In genomic region chr9:98323051-98323830, GRCh38 we compare ENCODE assay signal across 27 cellular contexts.
A peak's percentile ranks its signal among the peaks of the same experiment; 100 is the strongest.
DNase-seq lines count a peak whose midpoint lies in the region; ATAC-seq and TF ChIP-seq lines count a peak whose summit lies in the region.
"Had no signal": no experiment of that assay in that cellular context is flagged by ENCODE, and none has a peak within 500 bp of the region (broad histone marks: within the 10 kb centered on the region; RNA-seq: fewer than 3 reads in every experiment).

No MANE protein-coding gene starts in this region.

- no peak overlapping the region for H3K9ac ChIP-seq in H9 (ENCODE audit: extremely low read depth, insufficient read length, low read length)
- H3K9ac ChIP-seq in endodermal cell (ENCODE audit: extremely low read depth, low read length, poor library complexity, severe bottlenecking), result no peak overlapping the region
- no peak overlapping the region for H3K9ac ChIP-seq in neuronal stem cell (ENCODE audit: low read depth, low read length, poor library complexity)

- no CpG with 5 or more reads among the region's 11 CpGs for WGBS in H9 (ENCODE audit: extremely low coverage, insufficient read length, low lambda C conversion rate)
- WGBS in endodermal cell (ENCODE audit: insufficient coverage in 1 of 2, insufficient read length in 1 of 2), 2 experiments, result 93 to 96% methylated on average over 7 to 11 of the region's 11 CpGs
- WGBS in neuronal stem cell (ENCODE audit: extremely low coverage in 2 of 2, insufficient read length in 2 of 2, insufficient replicate concordance in 1 of 2), 2 donors, result no CpG with 5 or more reads among the region's 11 CpGs

- H3K27ac Mint-ChIP-seq in H9 (peak overlapping the region in 1 of 3 experiments; percentile 52; a peak in 2 of 7 replicates), endodermal cell (no peak overlapping the region)
- H3K27ac Mint-ChIP-seq: activated CD4-positive, alpha-beta memory T cell treated with anti-CD3 and anti-CD28 coated beads, Interleukin-2, amount 10 ng/mL, durations not matched to agents 7 days and 5 days; activated naive CD4-positive, alpha-beta T cell treated with anti-CD3 and anti-CD28 coated beads, Interleukin-2, amount 50 U/mL, for 24 hours; GM23338; IgD-negative memory B cell; natural killer cell treated with Interleukin-12 subunit alpha and Interleukin-12 subunit beta and Interleukin-15 and Interleukin-18, amount 100 ng/mL, for 72 hours had no signal

- H2BK20ac ChIP-seq in H9 (ENCODE audit: low read depth, low read length, poor library complexity, severe bottlenecking), result no peak overlapping the region

- no peak overlapping the region for H3T11ph ChIP-seq in H9 (ENCODE audit: low read length)

- H4K91ac ChIP-seq in H9 (ENCODE audit: insufficient read length, low read depth, low read length) (no peak overlapping the region), neuronal stem cell (ENCODE audit: low read depth, low read length, poor library complexity) (no peak overlapping the region)

- H3K4me2 ChIP-seq in H9 (ENCODE audit: insufficient read depth, insufficient read length, low read length) (no peak overlapping the region), neuronal stem cell (ENCODE audit: insufficient read depth, low read length, poor library complexity, severe bottlenecking) (no peak overlapping the region)
- H3K4me2 ChIP-seq: GM23338, hepatocyte had no signal

- H3K36me3 ChIP-seq in endodermal cell (ENCODE audit: control insufficient read depth, insufficient read depth, low read length) (no peaks in the 10 kb centered on the region), neuronal stem cell (replicated peaks in 1 of 2; ENCODE audit: control insufficient read depth in 2 of 2, insufficient read depth in 2 of 2, low read length in 2 of 2) (no peaks in the 10 kb centered on the region)
- H3K36me3 ChIP-seq: gastroesophageal sphincter, Peyer's patch, thoracic aorta had no signal

- no peak for ATAC-seq in omental fat pad (ENCODE audit: low FRiP score)
- ATAC-seq: gastroesophageal sphincter; GM12878; GM23338; stimulated activated naive CD8-positive, alpha-beta T cell treated with anti-CD3 and anti-CD28 coated beads, Interleukin-15, Interleukin-2, amounts not matched to agents 100 U/mL and 50 U/mL, for 24 hours had no signal

- H2BK15ac ChIP-seq in H9 (ENCODE audit: low read depth, low read length), result no peak overlapping the region
- H2BK15ac ChIP-seq in neuronal stem cell (ENCODE audit: low read length), result peak overlapping the region; percentile 20

- no peaks in the 10 kb centered on the region for H4K20me1 ChIP-seq in H9 (ENCODE audit: control insufficient read depth, insufficient read depth, insufficient read length)

- H3K27me3 ChIP-seq in H9 (ENCODE audit: insufficient read depth, low read length) (no peaks in the 10 kb centered on the region), endodermal cell (ENCODE audit: control insufficient read depth, insufficient read depth, low read length, poor library complexity, severe bottlenecking) (no peaks in the 10 kb centered on the region), neuronal stem cell (ENCODE audit: control insufficient read depth in 3 of 3, insufficient read depth in 3 of 3, low read depth in 1 of 3, low read length in 3 of 3) (no peaks in the 10 kb centered on the region)
- H3K27me3 ChIP-seq: gastroesophageal sphincter, hepatocyte, Peyer's patch had no signal

- H3K14ac ChIP-seq in H9 (ENCODE audit: insufficient read depth, low read length) (peak overlapping the region; percentile 3; the same call in 1 of the 2 replicates), neuronal stem cell (ENCODE audit: low read length) (no peak overlapping the region)

- H3K4me3 ChIP-seq in endodermal cell (ENCODE audit: low read length) (no peak overlapping the region), neuronal stem cell (ENCODE audit: low read length in 2 of 2) (no peak overlapping the region)
- H3K4me3 ChIP-seq: gastroesophageal sphincter, GM12878, GM23338, hepatocyte, Peyer's patch, thoracic aorta had no signal

- H3K9me3 ChIP-seq in H9 (ENCODE audit: control insufficient read depth, low read depth, low read length), result no peaks in the 10 kb centered on the region
- H3K9me3 ChIP-seq in endodermal cell (ENCODE audit: control insufficient read depth, low read length), result no peaks in the 10 kb centered on the region
- peaks cover 0 to 3% of the 10 kb centered on the region in 2 donors for H3K9me3 ChIP-seq in neuronal stem cell (replicated peaks in 1 of 2; ENCODE audit: control insufficient read depth in 2 of 2, insufficient read depth in 1 of 2, low read depth in 1 of 2, low read length in 2 of 2)
- H3K9me3 ChIP-seq: gastroesophageal sphincter, Peyer's patch, thoracic aorta had no signal

- H3K4me3 Mint-ChIP-seq in H9 (no peak overlapping the region), endodermal cell (no peak overlapping the region)
- H3K4me3 Mint-ChIP-seq: activated CD4-positive, alpha-beta memory T cell treated with anti-CD3 and anti-CD28 coated beads, Interleukin-2, amount 10 ng/mL, durations not matched to agents 7 days and 5 days; activated naive CD4-positive, alpha-beta T cell treated with anti-CD3 and anti-CD28 coated beads, Interleukin-2, amount 50 U/mL, for 24 hours; GM23338; IgD-negative memory B cell; natural killer cell treated with Interleukin-12 subunit alpha and Interleukin-12 subunit beta and Interleukin-15 and Interleukin-18, amount 100 ng/mL, for 72 hours had no signal

- no peak overlapping the region for H4K5ac ChIP-seq in H9 (ENCODE audit: insufficient read length, low read depth, low read length)

- H3K4me1 Mint-ChIP-seq in H9 (no peaks in the 10 kb centered on the region), endodermal cell (no peaks in the 10 kb centered on the region)
- H3K4me1 Mint-ChIP-seq: activated naive CD4-positive, alpha-beta T cell treated with anti-CD3 and anti-CD28 coated beads, Interleukin-2, amount 50 U/mL, for 24 hours; GM23338 had no signal

- H2BK120ac ChIP-seq in H9 (ENCODE audit: low read depth, low read length, poor library complexity, severe bottlenecking), result no peak overlapping the region
- H2BK120ac ChIP-seq in neuronal stem cell (ENCODE audit: low read depth, low read length), result no peak overlapping the region

- H3K23ac ChIP-seq in H9 (ENCODE audit: insufficient read length, low read depth, low read length), result no peak overlapping the region
- peak overlapping the region; percentile 44 for H3K23ac ChIP-seq in neuronal stem cell (ENCODE audit: low read depth, low read length, poor library complexity)

- H3K27ac ChIP-seq in H9 (ENCODE audit: insufficient read length, low read depth, low read length), result no peak overlapping the region
- no peak overlapping the region for H3K27ac ChIP-seq in endodermal cell (ENCODE audit: low read depth, low read length)
- H3K27ac ChIP-seq in neuronal stem cell (replicated peaks; ENCODE audit: low read length), result no peak overlapping the region
- H3K27ac ChIP-seq: gastroesophageal sphincter, Peyer's patch, thoracic aorta had no signal

- H3K27me3 Mint-ChIP-seq in H9 (ENCODE audit: low read depth) (peaks cover 9% of the 10 kb centered on the region), endodermal cell (ENCODE audit: insufficient read depth) (peaks cover 4% of the 10 kb centered on the region)
- H3K27me3 Mint-ChIP-seq: activated CD4-positive, alpha-beta memory T cell treated with anti-CD3 and anti-CD28 coated beads, Interleukin-2, amount 10 ng/mL, durations not matched to agents 7 days and 5 days; activated naive CD4-positive, alpha-beta T cell treated with anti-CD3 and anti-CD28 coated beads, Interleukin-2, amount 50 U/mL, for 24 hours had no signal

- DNase-seq in H9 (no peak), RPMI7951 (ENCODE audit: low read depth) (peak; percentile 15), endodermal cell (peak; percentile 32), neuronal stem cell (ENCODE audit: low spot score) (no peak), omental fat pad (ENCODE audit: low spot score) (no peak), AML-193 (lab: John Stamatoyannopoulos, UW) (no peak), cerebellar nuclear complex (lab: John Stamatoyannopoulos, UW) (no peak)
- DNase-seq in stimulated activated CD4-positive, alpha-beta T cell treated with anti-CD3 and anti-CD28 coated beads, Interleukin-1b, Interleukin-23, amount 100 ng/mL, for 48 hours, result no peak
- DNase-seq: activated CD4-positive, alpha-beta memory T cell treated with anti-CD3 and anti-CD28 coated beads, Interleukin-2, amount 10 ng/mL, durations not matched to agents 7 days and 5 days; dermis blood vessel endothelial cell; midbrain; NCI-H1105 treated with DMSO at 0.1 percent for 48 hours; NCI-H2029; NCI-H2227 treated with DMSO at 0.1 percent for 48 hours; NCI-H526 treated with DMSO at 0.1 percent for 48 hours; Peyer's patch; posterior cingulate gyrus; stimulated activated CD4-positive, alpha-beta T cell treated with anti-CD3 and anti-CD28 coated beads, Interleukin-15, amount 100 ng/mL, for 24 hours; stimulated activated naive CD8-positive, alpha-beta T cell treated with anti-CD3 and anti-CD28 coated beads, Interleukin-15, Interleukin-2, amounts not matched to agents 100 U/mL and 50 U/mL, for 24 hours had no signal

- no peak overlapping the region for H3K56ac ChIP-seq in H9 (ENCODE audit: insufficient read length, low read depth, low read length)

- no peak overlapping the region for H2AFZ ChIP-seq in H9 (ENCODE audit: low read length)
- no peak overlapping the region for H2AFZ ChIP-seq in neuronal stem cell (ENCODE audit: low read length)
- H2AFZ ChIP-seq: GM23338, hepatocyte had no signal

- H3K79me1 ChIP-seq in H9 (ENCODE audit: insufficient read depth, low read depth, low read length, poor library complexity, severe bottlenecking) (no peaks in the 10 kb centered on the region), neuronal stem cell (ENCODE audit: low read depth, low read length) (peaks cover 3% of the 10 kb centered on the region)

- H3K79me2 ChIP-seq in H9 (ENCODE audit: insufficient read depth, low read length), result no peaks in the 10 kb centered on the region
- H3K79me2 ChIP-seq: hepatocyte had no signal

- no peak overlapping the region for H2BK5ac ChIP-seq in H9 (ENCODE audit: insufficient read length, low read length)
- no peak overlapping the region for H2BK5ac ChIP-seq in neuronal stem cell (ENCODE audit: low read length)

- H2AK5ac ChIP-seq in H9 (ENCODE audit: insufficient read length, low read length), result no peak overlapping the region
- no peak overlapping the region for H2AK5ac ChIP-seq in neuronal stem cell (ENCODE audit: low read depth, low read length)

- H4K8ac ChIP-seq in H9 (replicated peaks; ENCODE audit: insufficient read length, low read depth, low read length) (no peak overlapping the region), neuronal stem cell (ENCODE audit: low read depth, low read length) (no peak overlapping the region)

- no peak overlapping the region for H3K4ac ChIP-seq in H9 (ENCODE audit: low read depth, low read length)
- no peak overlapping the region for H3K4ac ChIP-seq in neuronal stem cell (ENCODE audit: low read length)

- H3K36me3 Mint-ChIP-seq in H9 (ENCODE audit: insufficient read depth in 1 of 3, low read depth in 3 of 3) (no peaks in the 10 kb centered on the region), endodermal cell (ENCODE audit: low read depth) (peaks cover 4% of the 10 kb centered on the region)
- H3K36me3 Mint-ChIP-seq: activated naive CD4-positive, alpha-beta T cell treated with anti-CD3 and anti-CD28 coated beads, Interleukin-2, amount 50 U/mL, for 24 hours; IgD-negative memory B cell; natural killer cell treated with Interleukin-12 subunit alpha and Interleukin-12 subunit beta and Interleukin-15 and Interleukin-18, amount 100 ng/mL, for 72 hours had no signal

- H3K9me3 Mint-ChIP-seq in H9 (no peaks in the 10 kb centered on the region), endodermal cell (peaks cover 3% of the 10 kb centered on the region)
- H3K9me3 Mint-ChIP-seq: activated CD4-positive, alpha-beta memory T cell treated with anti-CD3 and anti-CD28 coated beads, Interleukin-2, amount 10 ng/mL, durations not matched to agents 7 days and 5 days; activated naive CD4-positive, alpha-beta T cell treated with anti-CD3 and anti-CD28 coated beads, Interleukin-2, amount 50 U/mL, for 24 hours; GM23338; IgD-negative memory B cell; natural killer cell treated with Interleukin-12 subunit alpha and Interleukin-12 subunit beta and Interleukin-15 and Interleukin-18, amount 100 ng/mL, for 72 hours had no signal

- H3K4me1 ChIP-seq in H9 (ENCODE audit: insufficient read depth, low read length) (no peaks in the 10 kb centered on the region), endodermal cell (ENCODE audit: control insufficient read depth, insufficient read depth, low read length) (no peaks in the 10 kb centered on the region), neuronal stem cell (ENCODE audit: control insufficient read depth in 2 of 2, insufficient read depth in 1 of 2, low read depth in 1 of 2, low read length in 2 of 2) (no peaks in the 10 kb centered on the region)
- H3K4me1 ChIP-seq: gastroesophageal sphincter, Peyer's patch had no signal

- H3K18ac ChIP-seq in H9 (ENCODE audit: insufficient read length, low read depth, low read length) (no peak overlapping the region), neuronal stem cell (ENCODE audit: low read length) (peak overlapping the region; percentile 46)

- no peak for TF ChIP-seq CTCF in H9 (conservative IDR thresholded peaks at IDR 0.05)
- no peak for TF ChIP-seq CTCF in endodermal cell (conservative IDR thresholded peaks at IDR 0.05)
- TF ChIP-seq CTCF in omental fat pad (IDR thresholded peaks at IDR 0.05), result no peak

- no peaks in the 10 kb centered on the region for H3K23me2 ChIP-seq in H9 (ENCODE audit: insufficient read length, low read depth, low read length, poor library complexity, severe bottlenecking)

- no peak overlapping the region for H2BK12ac ChIP-seq in H9 (ENCODE audit: insufficient read length, low read depth, low read length)
- H2BK12ac ChIP-seq in neuronal stem cell (ENCODE audit: low read length), result no peak overlapping the region

Comparison
In these comparisons a context has a peak if more than half of its experiments do, and no peak if none do; other contexts are left out.
1. DNase-seq: peak in RPMI7951 (single experiment) and endodermal cell (single experiment); none in H9 (single experiment), neuronal stem cell (single experiment), stimulated activated CD4-positive, alpha-beta T cell treated with anti-CD3 and anti-CD28 coated beads, Interleukin-1b, Interleukin-23, amount 100 ng/mL, for 48 hours (single experiment), omental fat pad (single experiment), AML-193 (0 of 2) and cerebellar nuclear complex (0 of 2).